Comparison of ENCODE assay signal across 1 cellular context in genomic region chr6:113065606-113066005, GRCh38.
TF ChIP-seq lines count a peak whose summit lies in the region.

No MANE protein-coding gene starts in this region.

TF ChIP-seq in WTC11, 78 proteins besides CTCF, POLR2A, EP300 and RAD21 (continued from another document):
- TF ChIP-seq, protein P1, sequence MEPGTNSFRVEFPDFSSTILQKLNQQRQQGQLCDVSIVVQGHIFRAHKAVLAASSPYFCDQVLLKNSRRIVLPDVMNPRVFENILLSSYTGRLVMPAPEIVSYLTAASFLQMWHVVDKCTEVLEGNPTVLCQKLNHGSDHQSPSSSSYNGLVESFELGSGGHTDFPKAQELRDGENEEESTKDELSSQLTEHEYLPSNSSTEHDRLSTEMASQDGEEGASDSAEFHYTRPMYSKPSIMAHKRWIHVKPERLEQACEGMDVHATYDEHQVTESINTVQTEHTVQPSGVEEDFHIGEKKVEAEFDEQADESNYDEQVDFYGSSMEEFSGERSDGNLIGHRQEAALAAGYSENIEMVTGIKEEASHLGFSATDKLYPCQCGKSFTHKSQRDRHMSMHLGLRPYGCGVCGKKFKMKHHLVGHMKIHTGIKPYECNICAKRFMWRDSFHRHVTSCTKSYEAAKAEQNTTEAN (CRISPR knock-in tag; IDR thresholded peaks at IDR 0.05): no peak
- no peak for TF ChIP-seq IRF1 (CRISPR knock-in tag; IDR thresholded peaks at IDR 0.05)
- TF ChIP-seq TEAD4 (CRISPR knock-in tag; IDR thresholded peaks at IDR 0.05): no peak
- no peak for TF ChIP-seq GRHL2 (CRISPR knock-in tag; IDR thresholded peaks at IDR 0.05; ENCODE audit: insufficient replicate concordance, severe bottlenecking)
- no peak for TF ChIP-seq NR3C1 (CRISPR knock-in tag; conservative IDR thresholded peaks at IDR 0.05; ENCODE audit: low read depth)
TF ChIP-seq in WTC11: peak in this region for 0.
